ENCODE assay signal across 9 cellular contexts in genomic region chr7:44984478-44984758, GRCh38. TPM values are rescaled to one million over a fixed set of nuclear protein-coding genes. Genes with fewer than 3 reads are reported as not detected.
DNase-seq lines count a peak whose midpoint lies in the region; ATAC-seq and TF ChIP-seq lines count a peak whose summit lies in the region.
"Had no signal": no experiment of that assay in that cellular context is flagged by ENCODE, and none has a peak within 500 bp of the region (broad histone marks: within the 10 kb centered on the region; RNA-seq: fewer than 3 reads in every experiment).

No MANE protein-coding gene starts in this region.

- peak overlapping the region in 4 of 5 experiments; percentile 59 to 99 (median 82) for H3K27ac Mint-ChIP-seq in brain
- peak overlapping the region; percentile 85 for H3K27ac Mint-ChIP-seq in nephron progenitor cell

- H3K27me3 ChIP-seq in DND-41 (ENCODE audit: insufficient read depth, low read length, poor library complexity) (no peaks in the 10 kb centered on the region), Karpas-422 (ENCODE audit: low read length) (no peaks in the 10 kb centered on the region), upper lobe of right lung (no peaks in the 10 kb centered on the region)

- H3K4me2 ChIP-seq in DND-41 (ENCODE audit: insufficient read depth, low read length) = peak overlapping the region; percentile 76
- H3K4me2 ChIP-seq in Karpas-422 (ENCODE audit: low read depth, low read length, poor library complexity, severe bottlenecking) = peak overlapping the region; percentile 93

- peaks cover 63% of the 10 kb centered on the region for H3K4me1 ChIP-seq in DND-41 (ENCODE audit: insufficient read depth, low read length)
- H3K4me1 ChIP-seq in Karpas-422 (ENCODE audit: low read length) = peaks cover 74% of the 10 kb centered on the region
- H3K4me1 ChIP-seq in upper lobe of right lung = peaks cover 49% of the 10 kb centered on the region

- no peak overlapping the region for H2AFZ ChIP-seq in DND-41 (ENCODE audit: low read depth, low read length)
- H2AFZ ChIP-seq in Karpas-422 (ENCODE audit: low read length) = no peak overlapping the region

- H3K4me1 Mint-ChIP-seq in brain (peaks cover 40% of the 10 kb centered on the region), nephron progenitor cell (peaks cover 42% of the 10 kb centered on the region)

- H3K36me3 Mint-ChIP-seq in brain (peaks cover 43% of the 10 kb centered on the region), nephron progenitor cell (ENCODE audit: low read depth) (peaks cover 45% of the 10 kb centered on the region)

- H3K9me3 Mint-ChIP-seq in brain (no peaks in the 10 kb centered on the region), nephron progenitor cell (no peaks in the 10 kb centered on the region)

- peaks cover 5% of the 10 kb centered on the region for H3K27me3 Mint-ChIP-seq in brain
- H3K27me3 Mint-ChIP-seq in nephron progenitor cell (ENCODE audit: low read depth, poor library complexity) = peaks cover 6% of the 10 kb centered on the region

- TF ChIP-seq CTCF in DND-41 (IDR thresholded peaks at IDR 0.05; ENCODE audit: borderline replicate concordance, extremely low read depth, low read length, poor library complexity, severe bottlenecking) = no peak
- no peak for TF ChIP-seq CTCF in brain (conservative IDR thresholded peaks at IDR 0.05)
- no peak for TF ChIP-seq CTCF in nephron progenitor cell (IDR thresholded peaks at IDR 0.05)
- TF ChIP-seq CTCF in upper lobe of right lung (IDR thresholded peaks at IDR 0.05) = no peak

- H3K9me2 ChIP-seq in Karpas-422 (replicated peaks; ENCODE audit: insufficient read depth, low read length) = no peaks in the 10 kb centered on the region

- DNase-seq in DND-41 = no peak
- no peak for DNase-seq in Karpas-422
- DNase-seq in nephron progenitor cell = no peak
- no peak for DNase-seq in upper lobe of right lung
- no peak for DNase-seq in NK-92 treated with Interleukin-12 subunit alpha and Interleukin-12 subunit beta, amount 100 ng/mL, for 24 hours (lab: John Stamatoyannopoulos, UW)
- no peak for DNase-seq in DMS53 treated with DMSO at 0.1 percent for 48 hours (lab: John Stamatoyannopoulos, UW; ENCODE audit: unreplicated experiment)
- DNase-seq: NCI-H69 had no signal

- intact Hi-C loops in upper lobe of right lung (cut with DNase I) = no loop called here

- H4K20me1 ChIP-seq in DND-41 (ENCODE audit: insufficient read depth, low read length) (peaks cover 36% of the 10 kb centered on the region), Karpas-422 (ENCODE audit: insufficient read depth, low read depth, low read length) (peaks cover 34% of the 10 kb centered on the region)

- H3K4me3 ChIP-seq in DND-41 (ENCODE audit: low read depth in 1 of 2, low read length in 2 of 2) (peak overlapping the region in 1 of 2 experiments; percentile 90; a peak in 1 of 4 replicates), Karpas-422 (ENCODE audit: low read length) (peak overlapping the region; percentile 100), upper lobe of right lung (no peak overlapping the region)

- peak overlapping the region; percentile 91 for H3K27ac ChIP-seq in DND-41 (ENCODE audit: low read length)
- peak overlapping the region; percentile 95 for H3K27ac ChIP-seq in Karpas-422 (ENCODE audit: low read length)
- no peak overlapping the region for H3K27ac ChIP-seq in upper lobe of right lung

- H3K79me2 ChIP-seq in DND-41 (ENCODE audit: insufficient read depth, low read length) (peaks cover 51% of the 10 kb centered on the region), Karpas-422 (ENCODE audit: low read length) (peaks cover 30% of the 10 kb centered on the region)

- H3K9ac ChIP-seq in DND-41 (ENCODE audit: low read depth, low read length) = peak overlapping the region; percentile 87
- H3K9ac ChIP-seq in Karpas-422 (ENCODE audit: low read length) = peak overlapping the region; percentile 100

- no peak for ATAC-seq in DND-41 (ENCODE audit: insufficient read depth, low read depth)
- ATAC-seq in upper lobe of right lung = no peak
- no peak for ATAC-seq in GM21526 (IDR thresholded peaks at IDR 0.05; ENCODE audit: low FRiP score, unreplicated experiment)

- H3K9me3 ChIP-seq in DND-41 (ENCODE audit: insufficient read depth, low read length, severe bottlenecking) (no peaks in the 10 kb centered on the region), Karpas-422 (ENCODE audit: low read length) (no peaks in the 10 kb centered on the region), upper lobe of right lung (no peaks in the 10 kb centered on the region)

- H3K36me3 ChIP-seq in DND-41 (ENCODE audit: insufficient read depth, low read length) (peaks cover 50% of the 10 kb centered on the region), Karpas-422 (ENCODE audit: insufficient read depth, low read length) (peaks cover 39% of the 10 kb centered on the region), upper lobe of right lung (peaks cover 30% of the 10 kb centered on the region)

- peak overlapping the region; percentile 92 to 97 (median 93) for H3K4me3 Mint-ChIP-seq in brain
- H3K4me3 Mint-ChIP-seq in nephron progenitor cell = peak overlapping the region; percentile 97

RNA-seq across cellular contexts. Expression of gene MYO1G, which starts 5.6 kb away (rescaled TPM):
- total RNA-seq in Karpas-422 (2014; rRNA removed; shearing (Covaris generic); ENCODE audit: low replicate concordance) = 62.4 and 130 TPM in 2 replicates
- 0.17 TPM for polyA plus RNA-seq in brain (ENCODE audit: insufficient read depth, low read depth, low replicate concordance)
- total RNA-seq in upper lobe of right lung = 21.0 TPM

RNA-seq across cellular contexts. Expression of gene CCM2, which starts 15.6 kb away (rescaled TPM):
- total RNA-seq in Karpas-422 (2014; rRNA removed; shearing (Covaris generic); ENCODE audit: low replicate concordance) = 42.5 and 78.8 TPM in 2 replicates
- polyA plus RNA-seq in brain (ENCODE audit: insufficient read depth, low read depth, low replicate concordance) = 75.0 TPM
- total RNA-seq in upper lobe of right lung = 40.2 TPM
